In the genomic region with DNA sequence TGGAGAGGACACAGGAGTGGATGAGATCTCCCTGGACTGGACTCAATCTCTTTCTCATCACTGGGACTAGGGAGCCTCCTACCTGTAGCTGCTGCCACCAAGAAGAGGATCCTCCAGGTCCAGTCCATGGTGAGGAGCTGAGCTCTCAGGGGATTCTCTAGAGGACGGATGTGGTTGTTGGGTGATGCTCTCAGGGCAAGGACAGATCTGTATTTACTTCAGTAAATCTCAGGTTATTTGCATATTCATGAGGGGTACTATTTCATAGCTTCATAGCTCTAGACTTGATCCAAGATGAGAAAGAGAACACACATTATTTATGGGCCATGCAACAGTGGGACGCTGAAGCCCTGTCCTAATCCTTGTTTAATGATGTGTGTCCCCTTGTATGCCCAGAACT, we compare ENCODE assay signal across 8 cellular contexts.
A peak's percentile ranks its signal among the peaks of the same experiment; 100 is the strongest.
DNase-seq lines count a peak whose midpoint lies in the region; ATAC-seq lines count a peak whose summit lies in the region.
"Not testable (repeated sequence)": the region's sequence is repeated elsewhere in the genome, so short reads cannot be mapped to it uniquely, and the experiment has no call there.

No MANE protein-coding gene starts in this region.

- H3K4me1 Mint-ChIP-seq in activated T-helper 17 cell treated with anti-CD3 and anti-CD28 coated beads, Interleukin-2, amount 50 U/mL, for 72 hours; stimulated activated effector memory CD8-positive, alpha-beta T cell treated with anti-CD3 and anti-CD28 coated beads, Interleukin-12 subunit alpha, Interleukin-12 subunit beta, amount 100 ng/mL, for 72 hours: not testable (repeated sequence)

- H3K36me3 Mint-ChIP-seq in activated T-helper 17 cell treated with anti-CD3 and anti-CD28 coated beads, Interleukin-2, amount 50 U/mL, for 72 hours (ENCODE audit: low read depth); stimulated activated effector memory CD8-positive, alpha-beta T cell treated with anti-CD3 and anti-CD28 coated beads, Interleukin-12 subunit alpha, Interleukin-12 subunit beta, amount 100 ng/mL, for 72 hours: not testable (repeated sequence)

- H3K9me3 Mint-ChIP-seq in activated T-helper 17 cell treated with anti-CD3 and anti-CD28 coated beads, Interleukin-2, amount 50 U/mL, for 72 hours; stimulated activated effector memory CD8-positive, alpha-beta T cell treated with anti-CD3 and anti-CD28 coated beads, Interleukin-12 subunit alpha, Interleukin-12 subunit beta, amount 100 ng/mL, for 72 hours: not testable (repeated sequence)

- not testable (repeated sequence) for H3K27me3 Mint-ChIP-seq in activated T-helper 17 cell treated with anti-CD3 and anti-CD28 coated beads, Interleukin-2, amount 50 U/mL, for 72 hours

- peak; percentile 79 for ATAC-seq in GM18508 (IDR thresholded peaks at IDR 0.05; ENCODE audit: insufficient read depth, unreplicated experiment)
- peak; percentile 74 for ATAC-seq in GM19324 (IDR thresholded peaks at IDR 0.05; ENCODE audit: low FRiP score, unreplicated experiment)
- ATAC-seq in GM21515 (IDR thresholded peaks at IDR 0.05; ENCODE audit: unreplicated experiment) = peak; percentile 75
- peak; percentile 79 for ATAC-seq in HG02763 (IDR thresholded peaks at IDR 0.05; ENCODE audit: unreplicated experiment)
- ATAC-seq in HG03095 (IDR thresholded peaks at IDR 0.05; ENCODE audit: unreplicated experiment) = peak; percentile 69
- ATAC-seq in HG03469 (IDR thresholded peaks at IDR 0.05; ENCODE audit: unreplicated experiment) = peak; percentile 56
- peak; percentile 76 for ATAC-seq in activated T-helper 17 cell treated with anti-CD3 and anti-CD28 coated beads, Interleukin-2, amount 50 U/mL, for 72 hours (replicated peaks)
- ATAC-seq in stimulated activated effector memory CD8-positive, alpha-beta T cell treated with anti-CD3 and anti-CD28 coated beads, Interleukin-12 subunit alpha, Interleukin-12 subunit beta, amount 100 ng/mL, for 72 hours = peak; percentile 84

- H3K27ac Mint-ChIP-seq in activated T-helper 17 cell treated with anti-CD3 and anti-CD28 coated beads, Interleukin-2, amount 50 U/mL, for 72 hours; stimulated activated effector memory CD8-positive, alpha-beta T cell treated with anti-CD3 and anti-CD28 coated beads, Interleukin-12 subunit alpha, Interleukin-12 subunit beta, amount 100 ng/mL, for 72 hours: not testable (repeated sequence)

- not testable (repeated sequence) for H3K4me3 Mint-ChIP-seq in activated T-helper 17 cell treated with anti-CD3 and anti-CD28 coated beads, Interleukin-2, amount 50 U/mL, for 72 hours; stimulated activated effector memory CD8-positive, alpha-beta T cell treated with anti-CD3 and anti-CD28 coated beads, Interleukin-12 subunit alpha, Interleukin-12 subunit beta, amount 100 ng/mL, for 72 hours

- not testable (repeated sequence) for DNase-seq in stimulated activated effector memory CD8-positive, alpha-beta T cell treated with anti-CD3 and anti-CD28 coated beads, Interleukin-12 subunit alpha, Interleukin-12 subunit beta, amount 100 ng/mL, for 72 hours (ENCODE audit: low spot score in 2 of 2)
